In genomic region chr9:33161011-33161588, GRCh38 we compare ENCODE assay signal across 7 cellular contexts. TPM values are rescaled to one million over a fixed set of nuclear protein-coding genes. Genes with fewer than 3 reads are reported as not detected.
DNase-seq lines count a peak whose midpoint lies in the region; ATAC-seq and TF ChIP-seq lines count a peak whose summit lies in the region.

No MANE protein-coding gene starts in this region.

- no peaks in the 10 kb centered on the region for H3K36me3 ChIP-seq in prostate gland

- H3K27ac Mint-ChIP-seq in activated T-helper 1 cell treated with anti-CD3 and anti-CD28 coated beads, Interleukin-12 subunit alpha, Interleukin-12 subunit beta, Interleukin-2, Interleukin-4 antibody, amounts not matched to agents 30 ng/mL and 10 ng/mL and 1 ng/mL, durations not matched to agents 14 hours and 24 hours and 36 hours: peak overlapping the region; percentile 96

- intact Hi-C loops in activated T-helper 1 cell treated with anti-CD3 and anti-CD28 coated beads, Interleukin-12 subunit alpha, Interleukin-12 subunit beta, Interleukin-2, Interleukin-4 antibody, amounts not matched to agents 30 ng/mL and 10 ng/mL and 1 ng/mL, durations not matched to agents 14 hours and 24 hours and 36 hours (cut with micrococcal nuclease): no loop called here
- intact Hi-C loops in prostate gland (cut with DNase I): no loop called here

- H3K4me3 Mint-ChIP-seq in activated T-helper 1 cell treated with anti-CD3 and anti-CD28 coated beads, Interleukin-12 subunit alpha, Interleukin-12 subunit beta, Interleukin-2, Interleukin-4 antibody, amounts not matched to agents 30 ng/mL and 10 ng/mL and 1 ng/mL, durations not matched to agents 14 hours and 24 hours and 36 hours: peak overlapping the region; percentile 82

- no peak for ATAC-seq in GM21786 (IDR thresholded peaks at IDR 0.05; ENCODE audit: unreplicated experiment)

- H3K9me3 Mint-ChIP-seq in activated T-helper 1 cell treated with anti-CD3 and anti-CD28 coated beads, Interleukin-12 subunit alpha, Interleukin-12 subunit beta, Interleukin-2, Interleukin-4 antibody, amounts not matched to agents 30 ng/mL and 10 ng/mL and 1 ng/mL, durations not matched to agents 14 hours and 24 hours and 36 hours: no peaks in the 10 kb centered on the region

- H3K27me3 ChIP-seq in prostate gland (replicated peaks; ENCODE audit: insufficient read depth): no peaks in the 10 kb centered on the region

- peak overlapping the region; percentile 97 for H3K27ac ChIP-seq in prostate gland

- 31% methylated on average over 6 of the region's 6 CpGs for WGBS in prostate gland

- peaks cover 38% of the 10 kb centered on the region for H3K4me1 ChIP-seq in prostate gland (replicated peaks)

- DNase-seq in NCI-H2029 (lab: John Stamatoyannopoulos, UW): peak; percentile 38
- DNase-seq in activated T-helper 1 cell treated with anti-CD3 and anti-CD28 coated beads, Interleukin-12 subunit alpha, Interleukin-12 subunit beta, Interleukin-2, Interleukin-4 antibody, amounts not matched to agents 30 ng/mL and 10 ng/mL and 1 ng/mL, durations not matched to agents 14 hours and 24 hours and 36 hours (ENCODE audit: low spot score): no peak
- DNase-seq in fibroblast of villous mesenchyme (ENCODE audit: low read depth): peak; percentile 98
- peak; percentile 67 for DNase-seq in prostate gland (ENCODE audit: low spot score)
- DNase-seq in DMS153 (lab: John Stamatoyannopoulos, UW): no peak

- no peaks in the 10 kb centered on the region for H3K27me3 Mint-ChIP-seq in activated T-helper 1 cell treated with anti-CD3 and anti-CD28 coated beads, Interleukin-12 subunit alpha, Interleukin-12 subunit beta, Interleukin-2, Interleukin-4 antibody, amounts not matched to agents 30 ng/mL and 10 ng/mL and 1 ng/mL, durations not matched to agents 14 hours and 24 hours and 36 hours (ENCODE audit: insufficient read depth)

- H3K9me3 ChIP-seq in prostate gland: no peaks in the 10 kb centered on the region

- H3K4me1 Mint-ChIP-seq in activated T-helper 1 cell treated with anti-CD3 and anti-CD28 coated beads, Interleukin-12 subunit alpha, Interleukin-12 subunit beta, Interleukin-2, Interleukin-4 antibody, amounts not matched to agents 30 ng/mL and 10 ng/mL and 1 ng/mL, durations not matched to agents 14 hours and 24 hours and 36 hours (ENCODE audit: low read depth): peaks cover 84% of the 10 kb centered on the region

- peak overlapping the region; percentile 17 for H3K4me3 ChIP-seq in GM12875 (ENCODE audit: low read depth, low read length)
- H3K4me3 ChIP-seq in fibroblast of villous mesenchyme (ENCODE audit: low read depth, low read length): peak overlapping the region; percentile 19
- H3K4me3 ChIP-seq in prostate gland: no peak overlapping the region

- TF ChIP-seq CTCF in GM12875 (IDR thresholded peaks at IDR 0.05; ENCODE audit: borderline replicate concordance, insufficient read depth, low read depth, low read length) (no peak), fibroblast of villous mesenchyme (IDR thresholded peaks at IDR 0.05; ENCODE audit: insufficient read depth, low read depth, low read length) (no peak), prostate gland (IDR thresholded peaks at IDR 0.05) (no peak)

- H3K36me3 Mint-ChIP-seq in activated T-helper 1 cell treated with anti-CD3 and anti-CD28 coated beads, Interleukin-12 subunit alpha, Interleukin-12 subunit beta, Interleukin-2, Interleukin-4 antibody, amounts not matched to agents 30 ng/mL and 10 ng/mL and 1 ng/mL, durations not matched to agents 14 hours and 24 hours and 36 hours (ENCODE audit: low read depth): peaks cover 23% of the 10 kb centered on the region

- TF ChIP-seq POLR2A in prostate gland (IDR thresholded peaks at IDR 0.05): peak; percentile 55

RNA-seq across cellular contexts. Expression of gene B4GALT1, which starts 6.0 kb away (rescaled TPM):
- total RNA-seq in activated T-helper 1 cell treated with anti-CD3 and anti-CD28 coated beads, Interleukin-12 subunit alpha, Interleukin-12 subunit beta, Interleukin-2, Interleukin-4 antibody, amounts not matched to agents 30 ng/mL and 10 ng/mL and 1 ng/mL, durations not matched to agents 14 hours and 24 hours and 36 hours: 64.4 and 66.5 TPM in 2 replicates
- total RNA-seq in fibroblast of villous mesenchyme (23.8 and 28.5 TPM in 2 replicates), prostate gland (100 to 1,000 TPM; 153 to 185 TPM)

Comparison
In these comparisons a context has a peak if more than half of its experiments do, and no peak if none do; other contexts are left out.
1. H3K4me3 ChIP-seq: peak in GM12875 (single experiment) and fibroblast of villous mesenchyme (single experiment); none in prostate gland (0 of 2).
2. DNase-seq: peak in NCI-H2029 (single experiment), fibroblast of villous mesenchyme (single experiment) and prostate gland (single experiment); none in activated T-helper 1 cell treated with anti-CD3 and anti-CD28 coated beads, Interleukin-12 subunit alpha, Interleukin-12 subunit beta, Interleukin-2, Interleukin-4 antibody, amounts not matched to agents 30 ng/mL and 10 ng/mL and 1 ng/mL, durations not matched to agents 14 hours and 24 hours and 36 hours (single experiment) and DMS153 (single experiment).